Comparison of ENCODE assay signal across 8 cellular contexts in the genomic region with DNA sequence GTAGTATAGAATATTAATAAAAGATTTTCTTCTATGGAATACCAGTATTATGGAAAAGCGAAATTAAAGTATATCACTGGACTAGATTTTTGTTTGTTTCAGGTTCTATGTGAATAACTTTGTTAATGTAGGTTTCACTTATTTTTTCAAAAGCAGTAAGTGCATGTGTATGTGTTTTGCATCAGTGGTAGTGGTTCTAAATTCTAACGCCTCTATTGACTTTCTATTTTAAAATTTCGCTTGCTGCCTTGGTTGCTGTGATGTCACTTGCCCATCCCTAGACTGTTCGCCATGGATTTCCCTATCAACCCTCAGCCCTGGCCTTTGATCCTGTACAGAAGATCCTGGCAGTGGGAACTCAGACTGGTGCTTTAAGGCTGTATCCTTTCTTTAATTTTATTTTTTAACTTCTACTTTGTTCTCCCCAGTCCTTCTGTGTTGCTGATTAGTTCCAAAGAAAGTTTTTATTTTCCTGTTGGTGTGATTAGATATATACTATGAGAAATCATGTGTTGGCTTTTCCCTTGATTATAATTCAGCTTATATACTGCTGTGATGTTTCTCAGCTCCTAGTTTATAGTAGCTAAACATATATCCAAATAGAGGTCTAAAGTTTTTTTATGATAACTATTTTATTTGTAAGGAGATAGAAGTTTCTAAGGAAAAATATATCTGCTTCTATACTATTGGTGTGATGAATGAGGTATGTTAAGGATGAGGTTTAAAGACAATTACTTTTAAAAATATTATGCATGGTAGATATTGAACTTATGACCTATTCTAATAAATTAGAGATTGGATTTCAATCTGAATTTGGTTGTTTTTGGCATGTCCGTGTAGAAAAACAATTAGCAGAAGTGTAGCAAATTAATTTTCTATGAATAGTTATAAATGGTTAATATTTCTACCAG. TPM values are rescaled to one million over a fixed set of nuclear protein-coding genes. Genes with fewer than 3 reads are reported as not detected.
DNase-seq lines count a peak whose midpoint lies in the region; ATAC-seq, FAIRE-seq and TF ChIP-seq lines count a peak whose summit lies in the region.

No MANE protein-coding gene starts in this region.

- H3K36me3 ChIP-seq in Panc1 (ENCODE audit: control insufficient read depth, insufficient read depth, low read length) (peaks cover 9% of the 10 kb centered on the region; the same call in 1 of the 2 replicates), H1 (ENCODE audit: control insufficient read depth in 2 of 4, insufficient read depth in 4 of 4, low read length in 3 of 4) (no peaks in the 10 kb centered on the region; a peak in 1 of 8 replicates), trophoblast cell (ENCODE audit: control insufficient read depth in 1 of 2, insufficient read depth in 2 of 2, low read length in 2 of 2) (peaks cover 0 to 2% of the 10 kb centered on the region in 2 experiments)

- H4K5ac ChIP-seq in H1 (ENCODE audit: insufficient read length, low read depth, low read length): no peak overlapping the region

- H3K79me1 ChIP-seq in H1 (ENCODE audit: low read depth, low read length) (no peaks in the 10 kb centered on the region), trophoblast cell (ENCODE audit: low read length) (peaks cover 12% of the 10 kb centered on the region)

- no peak overlapping the region for H3K9ac ChIP-seq in H1 (replicated peaks in 1 of 4; ENCODE audit: extremely low read depth in 1 of 4, low read depth in 3 of 4, low read length in 3 of 4)
- no peak overlapping the region for H3K9ac ChIP-seq in trophoblast cell (ENCODE audit: low read length)

- ATAC-seq in Panc1 (no peak), HG03280 (IDR thresholded peaks at IDR 0.05; ENCODE audit: unreplicated experiment) (no peak), HG02981 (IDR thresholded peaks at IDR 0.05; ENCODE audit: unreplicated experiment) (no peak)

- TF ChIP-seq CTCF in Panc1 (IDR thresholded peaks at IDR 0.05): no peak
- TF ChIP-seq CTCF in H1 (IDR thresholded peaks at IDR 0.05; ENCODE audit: control extremely low read depth in 1 of 3, insufficient read depth in 1 of 3, low read depth in 1 of 3, low read length in 3 of 3): no peak

- H3K4ac ChIP-seq in H1 (replicated peaks; ENCODE audit: insufficient read length, low read depth, low read length): no peak overlapping the region
- H3K4ac ChIP-seq in trophoblast cell (ENCODE audit: low read depth, low read length): peak overlapping the region; percentile 6

- H3K56ac ChIP-seq in H1 (replicated peaks; ENCODE audit: insufficient read length, low read depth, low read length): no peak overlapping the region

- H4K8ac ChIP-seq in H1 (ENCODE audit: extremely low read depth, insufficient read depth, low read length) (no peak overlapping the region), trophoblast cell (ENCODE audit: low read depth, low read length) (no peak overlapping the region)

- H2BK20ac ChIP-seq in H1 (ENCODE audit: low read length): no peak overlapping the region

- H2AK5ac ChIP-seq in H1 (ENCODE audit: low read depth, low read length): no peak overlapping the region
- H2AK5ac ChIP-seq in trophoblast cell (ENCODE audit: low read length): no peak overlapping the region

- H3K4me3 ChIP-seq in Panc1 (ENCODE audit: low read depth in 2 of 2, low read length in 2 of 2) (peak overlapping the region; percentile 62 to 92), H1 (ENCODE audit: extremely low read depth in 1 of 4, insufficient read depth in 2 of 4, low read depth in 3 of 4, low read length in 4 of 4) (peak overlapping the region in 1 of 4 experiments; percentile 97; a peak in 2 of 8 replicates), trophoblast cell (ENCODE audit: low read depth, low read length) (no peak overlapping the region)

- peaks cover 0 to 34% of the 10 kb centered on the region in 2 experiments; a peak in 3 of 4 replicates for H3K79me2 ChIP-seq in H1 (ENCODE audit: control insufficient read depth in 1 of 2, insufficient read depth in 2 of 2, low read length in 2 of 2)
- H3K79me2 ChIP-seq in trophoblast cell (ENCODE audit: control insufficient read depth, insufficient read depth, low read length, poor library complexity): peaks cover 6% of the 10 kb centered on the region

- H3K4me1 Mint-ChIP-seq in activated naive CD4-positive, alpha-beta T cell treated with anti-CD3 and anti-CD28 coated beads, Interleukin-2, amount 10 ng/mL, durations not matched to agents 7 days and 5 days: peaks cover 40% of the 10 kb centered on the region

- no peaks in the 10 kb centered on the region for H3K27me3 ChIP-seq in Panc1 (ENCODE audit: control insufficient read depth, insufficient read depth, low read length)
- H3K27me3 ChIP-seq in H1 (replicated peaks in 1 of 4; ENCODE audit: control insufficient read depth in 3 of 4, extremely low read depth in 1 of 4, insufficient read depth in 3 of 4, low read length in 3 of 4): 0 out of 7 replicates have a peak, but pooled peaks cover 0 to 2% (median 0%) of the 10 kb centered on the region in 4 experiments
- no peaks in the 10 kb centered on the region for H3K27me3 ChIP-seq in trophoblast cell (ENCODE audit: insufficient read depth, low read length)

- H2BK12ac ChIP-seq in H1 (ENCODE audit: low read depth, low read length) (no peak overlapping the region), trophoblast cell (ENCODE audit: low read length) (no peak overlapping the region)

- in situ Hi-C loops in Panc1 (cut with HindIII; ENCODE audit: low pct_unique_long_range_greater_than_20kb, low sequenced_read_pairs): no loop called here

- no peak overlapping the region for H2BK120ac ChIP-seq in H1 (replicated peaks; ENCODE audit: low read depth, low read length)
- H2BK120ac ChIP-seq in trophoblast cell (ENCODE audit: insufficient read depth, low read length, poor library complexity): no peak overlapping the region

- POLR2A ChIA-PET in Panc1 (lab: Charles Lee): interaction anchor here (0.6 kb wide), 2 partner anchors 50 to 384 kb away, joined by 3 to 4 read pairs; no protein-coding TSS in a partner anchor
- POLR2A ChIA-PET in H1 (lab: Charles Lee; ENCODE audit: partially characterized antibody): no interaction called here

- CTCF ChIA-PET in activated naive CD4-positive, alpha-beta T cell treated with anti-CD3 and anti-CD28 coated beads, Interleukin-2, amount 10 ng/mL, durations not matched to agents 7 days and 5 days (lab: Charles Lee): no interaction called here
- CTCF ChIA-PET in Panc1 (lab: Charles Lee): no interaction called here
- CTCF ChIA-PET in H1 (lab: Charles Lee; ENCODE audit: partially characterized antibody): no interaction called here

- intact Hi-C loops in Panc1 (cut with micrococcal nuclease; ENCODE audit: unreplicated experiment): no loop called here

- no peaks in the 10 kb centered on the region for H4K20me1 ChIP-seq in H1 (replicated peaks in 1 of 2; ENCODE audit: control insufficient read depth in 1 of 2, insufficient read depth in 2 of 2, low read length in 2 of 2)

- H3K36me3 Mint-ChIP-seq in activated naive CD4-positive, alpha-beta T cell treated with anti-CD3 and anti-CD28 coated beads, Interleukin-2, amount 10 ng/mL, durations not matched to agents 7 days and 5 days: peaks cover 7% of the 10 kb centered on the region

- H3K4me3 Mint-ChIP-seq in activated naive CD4-positive, alpha-beta T cell treated with anti-CD3 and anti-CD28 coated beads, Interleukin-2, amount 10 ng/mL, durations not matched to agents 7 days and 5 days: peak overlapping the region; percentile 39

- H3K27ac ChIP-seq in Panc1 (ENCODE audit: low read length) (peak overlapping the region; percentile 95), H1 (ENCODE audit: low read depth, low read length) (no peak overlapping the region), trophoblast cell (ENCODE audit: low read depth, low read length) (no peak overlapping the region)

- H3K23ac ChIP-seq in H1 (ENCODE audit: insufficient read length) (no peak overlapping the region), trophoblast cell (ENCODE audit: low read length) (no peak overlapping the region)

- TF ChIP-seq RAD21 in H1 (IDR thresholded peaks at IDR 0.05 in 1 of 2, conservative IDR thresholded peaks at IDR 0.05 in 1 of 2; ENCODE audit: low read depth in 2 of 2, low read length in 2 of 2): no peak

- peaks cover 10% of the 10 kb centered on the region for H3K23me2 ChIP-seq in H1 (ENCODE audit: low read depth, low read length)

- FAIRE-seq in H1 (lab: Jason Lieb, UNC): no peak

- TF ChIP-seq POLR2A in H1 (IDR thresholded peaks at IDR 0.05; ENCODE audit: control extremely low read depth in 1 of 2, low read depth in 2 of 2, low read length in 2 of 2): no peak

- no peak overlapping the region for H2BK15ac ChIP-seq in H1 (ENCODE audit: low read length)

- H3K9me3 ChIP-seq in Panc1 (ENCODE audit: control insufficient read depth, insufficient read depth, low read depth, low read length) (no peaks in the 10 kb centered on the region), H1 (ENCODE audit: insufficient read depth in 2 of 2, low read depth in 1 of 2, low read length in 1 of 2) (no peaks in the 10 kb centered on the region), trophoblast cell (ENCODE audit: insufficient read depth, low read depth, low read length) (no peaks in the 10 kb centered on the region)

- H3K9me3 Mint-ChIP-seq in activated naive CD4-positive, alpha-beta T cell treated with anti-CD3 and anti-CD28 coated beads, Interleukin-2, amount 10 ng/mL, durations not matched to agents 7 days and 5 days: no peaks in the 10 kb centered on the region

- H3K4me2 ChIP-seq in H1 (ENCODE audit: insufficient read depth in 1 of 2, low read depth in 2 of 2, low read length in 2 of 2) (peak overlapping the region; percentile 46 to 79; a peak in 3 of 4 replicates), trophoblast cell (ENCODE audit: low read length) (peak overlapping the region; percentile 37)

- H3K27ac Mint-ChIP-seq in activated naive CD4-positive, alpha-beta T cell treated with anti-CD3 and anti-CD28 coated beads, Interleukin-2, amount 10 ng/mL, durations not matched to agents 7 days and 5 days: no peak overlapping the region

- no peak for TF ChIP-seq EP300 in H1 (IDR thresholded peaks at IDR 0.05; ENCODE audit: borderline replicate concordance in 1 of 2, low read depth in 2 of 2, low read length in 2 of 2)

- no peak overlapping the region for H2BK5ac ChIP-seq in H1 (ENCODE audit: low read depth, low read length)
- no peak overlapping the region for H2BK5ac ChIP-seq in trophoblast cell (ENCODE audit: low read depth, low read length, poor library complexity)

- H4K91ac ChIP-seq in H1 (replicated peaks; ENCODE audit: insufficient read length, low read length): no peak overlapping the region
- H4K91ac ChIP-seq in trophoblast cell (ENCODE audit: low read depth, low read length): no peak overlapping the region

- BruUV-seq in Panc1 (replicated peaks; lab: Mats Ljungman, UMichigan): TSS peak; percentile 44

- H4K12ac ChIP-seq in trophoblast cell (ENCODE audit: low read depth, low read length): no peak overlapping the region

- H3K27me3 Mint-ChIP-seq in activated naive CD4-positive, alpha-beta T cell treated with anti-CD3 and anti-CD28 coated beads, Interleukin-2, amount 10 ng/mL, durations not matched to agents 7 days and 5 days: no peaks in the 10 kb centered on the region

- DNase-seq in activated naive CD4-positive, alpha-beta T cell treated with anti-CD3 and anti-CD28 coated beads, Interleukin-2, amount 10 ng/mL, durations not matched to agents 7 days and 5 days: no peak
- DNase-seq in activated naive CD4-positive, alpha-beta T cell (lab: John Stamatoyannopoulos, UW): no peak
- no peak for DNase-seq in Panc1 (ENCODE audit: low read depth, low spot score)
- no peak for DNase-seq in H1 (ENCODE audit: low read depth in 1 of 2, low spot score in 2 of 2)
- DNase-seq in trophoblast cell: peak in 1 of 2 donors; percentile 11
- no peak for DNase-seq in inferior parietal cortex (ENCODE audit: extremely low spot score)

- H3K18ac ChIP-seq in H1 (ENCODE audit: extremely low read depth, low read length): no peak overlapping the region
- no peak overlapping the region for H3K18ac ChIP-seq in trophoblast cell (ENCODE audit: low read length)

- no peak overlapping the region for H2AFZ ChIP-seq in H1 (ENCODE audit: low read length)
- no peak overlapping the region for H2AFZ ChIP-seq in trophoblast cell (ENCODE audit: insufficient read depth, low read length, poor library complexity)

- 82% methylated on average over 5 of the region's 5 CpGs; no CpG with 5 or more reads in 1 of the 2 experiments for WGBS in H1 (ENCODE audit: extremely low coverage in 1 of 2, insufficient coverage in 1 of 2, insufficient read length in 1 of 2, insufficient replicate concordance in 2 of 2, low coverage in 1 of 2, low lambda C conversion rate in 2 of 2, missing lambda C conversion rate in 1 of 2), 2 experiments
- no CpG with 5 or more reads among the region's 5 CpGs for WGBS in trophoblast cell (ENCODE audit: extremely low coverage, insufficient coverage, insufficient read length)

- H3K4me1 ChIP-seq in Panc1 (ENCODE audit: control insufficient read depth, insufficient read depth, low read length) (peaks cover 31% of the 10 kb centered on the region), H1 (replicated peaks in 1 of 4; ENCODE audit: control insufficient read depth in 3 of 4, insufficient read depth in 4 of 4, low read length in 3 of 4) (peaks cover 0 to 3% (median 0%) of the 10 kb centered on the region in 4 experiments; a peak in 1 of 7 replicates), trophoblast cell (ENCODE audit: control insufficient read depth in 1 of 2, insufficient read depth in 2 of 2, low read length in 2 of 2) (no peaks in the 10 kb centered on the region)

- H3K14ac ChIP-seq in H1 (ENCODE audit: insufficient read length) (no peak overlapping the region), trophoblast cell (ENCODE audit: low read length) (no peak overlapping the region)

RNA-seq across cellular contexts. Expression of gene STXBP5, which starts 1.7 kb away (rescaled TPM):
- 77.8 TPM for total RNA-seq in Panc1 (2021; ENCODE audit: unreplicated experiment)
- 32.4 TPM for polyA plus RNA-seq in Panc1 (2012; ENCODE audit: insufficient read length)
- 10.8 and 12.0 TPM in 2 replicates for total RNA-seq in H1 (2021; fragmentation: NEBNext Ultra II Directional; extraction: Animal tissue kit (Norgen Biotek cat#: 25700))
- 2.5 and 2.7 TPM in 2 replicates for polyA plus RNA-seq in H1 (2011; rRNA removed)
- polyA plus RNA-seq in H1 (2011; cell fraction: cytosol; rRNA removed): 3.4 TPM
- 7.3 TPM for polyA plus RNA-seq in H1 (2011; cell fraction: nucleus; rRNA removed)
- polyA plus RNA-seq in H1 (2012, experiment 1 of 2): 3.2 to 5.4 TPM (median 4.8 TPM) in 4 replicates
- 0.29 TPM for polyA plus RNA-seq in H1 (2012, experiment 2 of 2)
- polyA plus RNA-seq in H1 (2013, experiment 1 of 2): 3.1 TPM
- 2.5 TPM for polyA plus RNA-seq in H1 (2013, experiment 2 of 2)
- polyA minus RNA-seq in H1 (2011; rRNA and poly(A)+ RNA removed): 19.5 and 26.8 TPM in 2 replicates
- polyA minus RNA-seq in H1 (2011; cell fraction: cytosol; rRNA and poly(A)+ RNA removed): 8.7 TPM
- 45.4 TPM for polyA minus RNA-seq in H1 (2011; cell fraction: nucleus; rRNA and poly(A)+ RNA removed)
- 10.0 and 10.7 TPM in 2 replicates for polyA plus RNA-seq in trophoblast cell (2013)
